ENCODE assay signal across 23 cellular contexts in the genomic region with DNA sequence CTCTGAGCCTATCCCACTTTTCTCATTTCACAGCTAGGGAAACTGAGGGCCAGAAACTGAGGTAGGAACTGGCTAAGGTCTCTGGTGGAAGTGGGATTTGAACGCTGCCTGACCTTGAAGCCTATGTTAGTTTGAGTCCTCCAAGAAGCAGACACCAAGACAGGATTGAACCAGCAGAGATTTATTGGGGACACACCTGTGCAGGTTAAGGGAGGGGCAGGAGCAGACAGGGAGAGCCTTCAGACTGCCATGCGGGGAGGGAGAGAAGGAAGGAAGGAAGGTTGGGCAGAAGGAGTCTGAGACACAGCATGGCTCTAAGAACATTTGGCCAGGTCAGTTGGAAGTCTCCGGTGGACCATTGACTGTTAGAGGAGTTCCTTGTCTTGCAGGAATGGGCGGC. TPM values are rescaled to one million over a fixed set of nuclear protein-coding genes. Genes with fewer than 3 reads are reported as not detected.
DNase-seq lines count a peak whose midpoint lies in the region; ATAC-seq, FAIRE-seq and TF ChIP-seq lines count a peak whose summit lies in the region.
"Had no signal": no experiment of that assay in that cellular context is flagged by ENCODE, and none has a peak within 500 bp of the region (broad histone marks: within the 10 kb centered on the region; RNA-seq: fewer than 3 reads in every experiment).

No MANE protein-coding gene starts in this region.

- H3K4ac ChIP-seq in IMR-90 (ENCODE audit: low read depth, low read length) (no peak overlapping the region), H1 (replicated peaks; ENCODE audit: insufficient read length, low read depth, low read length) (no peak overlapping the region)

- no peaks in the 10 kb centered on the region for H3K23me2 ChIP-seq in H1 (ENCODE audit: low read depth, low read length)

- H3K14ac ChIP-seq in IMR-90 (replicated peaks; ENCODE audit: low read depth, low read length) = no peak overlapping the region
- no peak overlapping the region for H3K14ac ChIP-seq in H1 (ENCODE audit: insufficient read length)

- H3K27ac Mint-ChIP-seq in neural progenitor cell = no peak overlapping the region
- no peak overlapping the region for H3K27ac Mint-ChIP-seq in activated CD4-positive, alpha-beta T cell treated with anti-CD3 and anti-CD28 coated beads, Interleukin-2, amount 10 ng/mL, durations not matched to agents 24 days and 14 days
- H3K27ac Mint-ChIP-seq: CD4-positive, alpha-beta memory T cell; H9 had no signal

- H4K8ac ChIP-seq in IMR-90 (ENCODE audit: low read depth in 2 of 2, low read length in 2 of 2) (no peak overlapping the region), H1 (ENCODE audit: extremely low read depth, insufficient read depth, low read length) (0 out of 2 replicates have a peak overlapping the region, but pooled peaks have one; percentile 20)

- H3K36me3 Mint-ChIP-seq in neural progenitor cell = no peaks in the 10 kb centered on the region
- H3K36me3 Mint-ChIP-seq in activated CD4-positive, alpha-beta T cell treated with anti-CD3 and anti-CD28 coated beads, Interleukin-2, amount 10 ng/mL, durations not matched to agents 24 days and 14 days (ENCODE audit: low read depth) = no peaks in the 10 kb centered on the region

- H3K27me3 Mint-ChIP-seq in neural progenitor cell (ENCODE audit: insufficient read depth, low read depth) = peaks cover 3% of the 10 kb centered on the region
- H3K27me3 Mint-ChIP-seq in activated CD4-positive, alpha-beta T cell treated with anti-CD3 and anti-CD28 coated beads, Interleukin-2, amount 10 ng/mL, durations not matched to agents 24 days and 14 days = no peaks in the 10 kb centered on the region
- H3K27me3 Mint-ChIP-seq: CD4-positive, alpha-beta memory T cell had no signal

- H3K79me2 ChIP-seq in H1 (ENCODE audit: control insufficient read depth in 1 of 2, insufficient read depth in 2 of 2, low read length in 2 of 2) (no peaks in the 10 kb centered on the region), neural progenitor cell (ENCODE audit: low read depth) (no peaks in the 10 kb centered on the region)

- H2BK120ac ChIP-seq in IMR-90 (ENCODE audit: low read depth, low read length) (no peak overlapping the region), H1 (replicated peaks; ENCODE audit: low read depth, low read length) (no peak overlapping the region)

- peak overlapping the region; percentile 6 for H3K4me3 Mint-ChIP-seq in neural progenitor cell
- no peak overlapping the region for H3K4me3 Mint-ChIP-seq in activated CD4-positive, alpha-beta T cell treated with anti-CD3 and anti-CD28 coated beads, Interleukin-2, amount 10 ng/mL, durations not matched to agents 24 days and 14 days
- H3K4me3 Mint-ChIP-seq: CD4-positive, alpha-beta memory T cell; H9 had no signal

- H2BK5ac ChIP-seq in IMR-90 (ENCODE audit: low read depth, low read length, poor library complexity, severe bottlenecking) = no peak overlapping the region
- no peak overlapping the region for H2BK5ac ChIP-seq in H1 (ENCODE audit: low read depth, low read length)

- 43% methylated on average over 2 of the region's 4 CpGs; no CpG with 5 or more reads in 1 of the 2 experiments for WGBS in IMR-90 (ENCODE audit: extremely low coverage in 2 of 2, insufficient read length in 1 of 2), 2 experiments
- WGBS in H1 (ENCODE audit: extremely low coverage in 1 of 2, insufficient coverage in 1 of 2, insufficient read length in 1 of 2, insufficient replicate concordance in 2 of 2, low coverage in 1 of 2, low lambda C conversion rate in 2 of 2, missing lambda C conversion rate in 1 of 2), 2 experiments = 83% methylated on average over 4 of the region's 4 CpGs; no CpG with 5 or more reads in 1 of the 2 experiments

- H3K9ac ChIP-seq in IMR-90 (ENCODE audit: low read depth, low read length) = no peak overlapping the region
- no peak overlapping the region for H3K9ac ChIP-seq in H1 (replicated peaks in 1 of 4; ENCODE audit: extremely low read depth in 1 of 4, low read depth in 3 of 4, low read length in 3 of 4)
- no peak overlapping the region for H3K9ac ChIP-seq in neural progenitor cell

- H3K4me2 ChIP-seq in IMR-90 (ENCODE audit: low read depth, low read length) (no peak overlapping the region), H1 (ENCODE audit: insufficient read depth in 1 of 2, low read depth in 2 of 2, low read length in 2 of 2) (no peak overlapping the region), neural progenitor cell (no peak overlapping the region)
- H3K4me2 ChIP-seq: A549 had no signal

- H2AK5ac ChIP-seq in IMR-90 (ENCODE audit: low read depth, low read length) = no peak overlapping the region
- no peak overlapping the region for H2AK5ac ChIP-seq in H1 (ENCODE audit: low read depth, low read length)

- H2BK20ac ChIP-seq in IMR-90 (ENCODE audit: low read depth, low read length) (no peak overlapping the region), H1 (ENCODE audit: low read length) (no peak overlapping the region)

- no peaks in the 10 kb centered on the region for H3F3A ChIP-seq in neural progenitor cell (ENCODE audit: low read depth)

- no peak for ATAC-seq in IMR-90 (ENCODE audit: low read depth)
- ATAC-seq: A549, HCT116 had no signal

- no peak overlapping the region for H3K27ac ChIP-seq in IMR-90 (ENCODE audit: insufficient read depth, low read length)
- no peak overlapping the region for H3K27ac ChIP-seq in H1 (ENCODE audit: low read depth, low read length)
- H3K27ac ChIP-seq in neural progenitor cell = no peak overlapping the region
- H3K27ac ChIP-seq: A549 had no signal

- H3K36me3 ChIP-seq in IMR-90 (ENCODE audit: control insufficient read depth, insufficient read depth, low read length) (no peaks in the 10 kb centered on the region), H1 (ENCODE audit: control insufficient read depth in 2 of 4, insufficient read depth in 4 of 4, low read length in 3 of 4) (peaks cover 0 to 2% (median 0%) of the 10 kb centered on the region in 4 experiments; a peak in 1 of 8 replicates), neural progenitor cell (no peaks in the 10 kb centered on the region)

- TF ChIP-seq EP300 in H1 (IDR thresholded peaks at IDR 0.05; ENCODE audit: borderline replicate concordance in 1 of 2, low read depth in 2 of 2, low read length in 2 of 2) = no peak

- H3K9me1 ChIP-seq in IMR-90 (ENCODE audit: insufficient read depth, low read length) = no peaks in the 10 kb centered on the region

- no peak for DNase-seq in IMR-90
- no peak for DNase-seq in H1 (ENCODE audit: low read depth in 1 of 2, low spot score in 2 of 2)
- DNase-seq in neural progenitor cell (ENCODE audit: low spot score) = no peak
- DNase-seq in activated CD4-positive, alpha-beta T cell treated with anti-CD3 and anti-CD28 coated beads, Interleukin-2, amount 10 ng/mL, durations not matched to agents 24 days and 14 days = no peak
- DNase-seq in NCI-H2227 treated with DMSO at 0.1 percent for 48 hours (lab: John Stamatoyannopoulos, UW) = no peak
- DNase-seq in NK-92 (lab: John Stamatoyannopoulos, UW; ENCODE audit: unreplicated experiment) = no peak
- DNase-seq: 8988T; ACHN; AML-193; C1 segment of cervical spinal cord; Calu3; CD4-positive, alpha-beta memory T cell; COR-L47; DMS53; DMS79 treated with DMSO at 0.1 percent for 48 hours; GOT3; H9 had no signal

- no TSS peak for BruUV-seq in IMR-90 (replicated peaks; lab: Mats Ljungman, UMichigan)

- in situ Hi-C loops in IMR-90 (cut with MboI; ENCODE audit: low sequenced_read_pairs) = no loop called here

- no peaks in the 10 kb centered on the region for H3K4me1 Mint-ChIP-seq in neural progenitor cell
- no peaks in the 10 kb centered on the region for H3K4me1 Mint-ChIP-seq in activated CD4-positive, alpha-beta T cell treated with anti-CD3 and anti-CD28 coated beads, Interleukin-2, amount 10 ng/mL, durations not matched to agents 24 days and 14 days
- H3K4me1 Mint-ChIP-seq: CD4-positive, alpha-beta memory T cell; H9 had no signal

- H2AFZ ChIP-seq in IMR-90 (replicated peaks; ENCODE audit: low read length, poor library complexity) = no peak overlapping the region
- H2AFZ ChIP-seq in H1 (ENCODE audit: low read length) = no peak overlapping the region
- no peak overlapping the region for H2AFZ ChIP-seq in neural progenitor cell (replicated peaks)

- POLR2A ChIA-PET in IMR-90 (lab: Charles Lee; ENCODE audit: unreplicated experiment) (no interaction called here), H1 (lab: Charles Lee; ENCODE audit: partially characterized antibody) (no interaction called here)

- no peaks in the 10 kb centered on the region for H3K9me3 Mint-ChIP-seq in neural progenitor cell
- H3K9me3 Mint-ChIP-seq in activated CD4-positive, alpha-beta T cell treated with anti-CD3 and anti-CD28 coated beads, Interleukin-2, amount 10 ng/mL, durations not matched to agents 24 days and 14 days = no peaks in the 10 kb centered on the region
- H3K9me3 Mint-ChIP-seq: CD4-positive, alpha-beta memory T cell had no signal

- dilution Hi-C loops in IMR-90 (cut with HindIII; ENCODE audit: low sequenced_read_pairs, unreplicated experiment) = no loop called here

- peak overlapping the region; percentile 45 for H2AK9ac ChIP-seq in IMR-90 (replicated peaks; ENCODE audit: low read depth, low read length, poor library complexity)

- H3K23ac ChIP-seq in IMR-90 (ENCODE audit: low read depth, low read length) = no peak overlapping the region
- H3K23ac ChIP-seq in H1 (ENCODE audit: insufficient read length) = no peak overlapping the region

- no peak overlapping the region for H4K91ac ChIP-seq in IMR-90 (ENCODE audit: insufficient read depth, low read depth, low read length)
- H4K91ac ChIP-seq in H1 (replicated peaks; ENCODE audit: insufficient read length, low read length) = no peak overlapping the region

- H2BK15ac ChIP-seq in IMR-90 (ENCODE audit: low read depth, low read length) (no peak overlapping the region), H1 (ENCODE audit: low read length) (no peak overlapping the region)

- H3K18ac ChIP-seq in IMR-90 (ENCODE audit: low read depth, low read length) (no peak overlapping the region), H1 (ENCODE audit: extremely low read depth, low read length) (no peak overlapping the region)

- FAIRE-seq in H1 (lab: Jason Lieb, UNC) = no peak
- FAIRE-seq: A549, G401.6, GM12892 had no signal

- H3K27me3 ChIP-seq in IMR-90 (ENCODE audit: control insufficient read depth, insufficient read depth, low read length) = no peaks in the 10 kb centered on the region
- H3K27me3 ChIP-seq in H1 (replicated peaks in 1 of 4; ENCODE audit: control insufficient read depth in 3 of 4, extremely low read depth in 1 of 4, insufficient read depth in 3 of 4, low read length in 3 of 4) = no peaks in the 10 kb centered on the region; a peak in 1 of 7 replicates
- no peaks in the 10 kb centered on the region for H3K27me3 ChIP-seq in neural progenitor cell

- H4K5ac ChIP-seq in IMR-90 (ENCODE audit: low read depth, low read length) (no peak overlapping the region), H1 (ENCODE audit: insufficient read length, low read depth, low read length) (no peak overlapping the region)

- H3K4me1 ChIP-seq in IMR-90 (ENCODE audit: control insufficient read depth, insufficient read depth, low read length) (no peaks in the 10 kb centered on the region), H1 (replicated peaks in 1 of 4; ENCODE audit: control insufficient read depth in 3 of 4, insufficient read depth in 4 of 4, low read length in 3 of 4) (no peaks in the 10 kb centered on the region), neural progenitor cell (no peaks in the 10 kb centered on the region)
- H3K4me1 ChIP-seq: A549 had no signal

- no peak overlapping the region for H2BK12ac ChIP-seq in H1 (ENCODE audit: low read depth, low read length)

- no peaks in the 10 kb centered on the region for H3K9me3 ChIP-seq in IMR-90 (ENCODE audit: control insufficient read depth, insufficient read depth, low read length)
- no peaks in the 10 kb centered on the region for H3K9me3 ChIP-seq in H1 (ENCODE audit: insufficient read depth in 2 of 2, low read depth in 1 of 2, low read length in 1 of 2)
- H3K9me3 ChIP-seq in neural progenitor cell (ENCODE audit: low read depth) = no peaks in the 10 kb centered on the region
- H3K9me3 ChIP-seq: A549 had no signal

- no peak for TF ChIP-seq CTCF in IMR-90 (conservative IDR thresholded peaks at IDR 0.05; ENCODE audit: low read depth, low read length)
- no peak for TF ChIP-seq CTCF in H1 (IDR thresholded peaks at IDR 0.05; ENCODE audit: control extremely low read depth in 1 of 3, insufficient read depth in 1 of 3, low read depth in 1 of 3, low read length in 3 of 3)
- no peak for TF ChIP-seq CTCF in neural progenitor cell (IDR thresholded peaks at IDR 0.05)

- intact Hi-C loops in IMR-90 (cut with micrococcal nuclease) = no loop called here
- intact Hi-C loops in activated CD4-positive, alpha-beta T cell treated with anti-CD3 and anti-CD28 coated beads, Interleukin-2, amount 10 ng/mL, durations not matched to agents 24 days and 14 days (cut with micrococcal nuclease) = no loop called here

- no peak overlapping the region for H3K4me3 ChIP-seq in IMR-90 (ENCODE audit: insufficient read depth, low read depth, low read length)
- H3K4me3 ChIP-seq in H1 (ENCODE audit: extremely low read depth in 1 of 4, insufficient read depth in 2 of 4, low read depth in 3 of 4, low read length in 4 of 4) = no peak overlapping the region
- no peak overlapping the region for H3K4me3 ChIP-seq in neural progenitor cell
- H3K4me3 ChIP-seq: A549 had no signal

- no peak for TF ChIP-seq RAD21 in IMR-90 (IDR thresholded peaks at IDR 0.05; ENCODE audit: low read length)
- TF ChIP-seq RAD21 in H1 (IDR thresholded peaks at IDR 0.05 in 1 of 2, conservative IDR thresholded peaks at IDR 0.05 in 1 of 2; ENCODE audit: low read depth in 2 of 2, low read length in 2 of 2) = no peak

- H3K56ac ChIP-seq in IMR-90 (ENCODE audit: extremely low read depth, insufficient read depth, low read length) (no peak overlapping the region), H1 (replicated peaks; ENCODE audit: insufficient read length, low read depth, low read length) (no peak overlapping the region)

- CTCF ChIA-PET in IMR-90 (lab: Yijun Ruan, JAX) = no interaction called here
- CTCF ChIA-PET in H1 (lab: Charles Lee; ENCODE audit: partially characterized antibody) = interaction anchor here (1.1 to 2.3 kb wide), 4 partner anchors 10 to 191 kb away, joined by 3 to 14 read pairs (median 5); no protein-coding TSS in a partner anchor

- H4K20me1 ChIP-seq in IMR-90 (ENCODE audit: insufficient read depth, low read length) = no peaks in the 10 kb centered on the region
- H4K20me1 ChIP-seq in H1 (replicated peaks in 1 of 2; ENCODE audit: control insufficient read depth in 1 of 2, insufficient read depth in 2 of 2, low read length in 2 of 2) = peaks cover 0 to 1% of the 10 kb centered on the region in 2 experiments
- H4K20me1 ChIP-seq in neural progenitor cell (ENCODE audit: low read depth) = no peaks in the 10 kb centered on the region

- H3K79me1 ChIP-seq in IMR-90 (ENCODE audit: low read depth in 1 of 2, low read length in 2 of 2) = no peaks in the 10 kb centered on the region
- no peaks in the 10 kb centered on the region for H3K79me1 ChIP-seq in H1 (ENCODE audit: low read depth, low read length)

- no peak for TF ChIP-seq POLR2A in IMR-90 (IDR thresholded peaks at IDR 0.05; ENCODE audit: low read depth, low read length)
- no peak for TF ChIP-seq POLR2A in H1 (IDR thresholded peaks at IDR 0.05; ENCODE audit: control extremely low read depth in 1 of 2, low read depth in 2 of 2, low read length in 2 of 2)

RNA-seq across cellular contexts. Expression of gene SGSM1, which starts 59.5 kb away (rescaled TPM):
- total RNA-seq in IMR-90 (2012; rRNA removed) (not detected in 2 replicates), neural progenitor cell (ENCODE audit: low replicate concordance) (1.1 and 1.8 TPM in 2 replicates)
- polyA plus RNA-seq in IMR-90 (2012; rRNA removed) (not detected in 2 replicates), H1 (2011; rRNA removed) (2.8 and 4.6 TPM in 2 replicates)
- not detected in 2 replicates for polyA plus RNA-seq in IMR-90 (2012; cell fraction: cytosol; rRNA removed)
- not detected in 2 replicates for polyA plus RNA-seq in IMR-90 (2012; cell fraction: nucleus; rRNA removed; ENCODE audit: low replicate concordance)
- 5.2 and 5.4 TPM in 2 replicates for total RNA-seq in H1 (2021; fragmentation: NEBNext Ultra II Directional; extraction: Animal tissue kit (Norgen Biotek cat#: 25700))
- 3.4 TPM for polyA plus RNA-seq in H1 (2011; cell fraction: cytosol; rRNA removed)
- 9.2 TPM for polyA plus RNA-seq in H1 (2011; cell fraction: nucleus; rRNA removed)
- polyA plus RNA-seq in H1 (2012, experiment 1 of 2) = 3.1 to 3.7 TPM (median 3.3 TPM) in 4 replicates
- 5.7 TPM for polyA plus RNA-seq in H1 (2012, experiment 2 of 2)
- 2.5 TPM for polyA plus RNA-seq in H1 (2013, experiment 1 of 2)
- polyA plus RNA-seq in H1 (2013, experiment 2 of 2) = 2.6 TPM
- 9.8 and 10.5 TPM in 2 replicates for polyA minus RNA-seq in H1 (2011; rRNA and poly(A)+ RNA removed)
- polyA minus RNA-seq in H1 (2011; cell fraction: cytosol; rRNA and poly(A)+ RNA removed) = 4.8 TPM
- 9.7 TPM for polyA minus RNA-seq in H1 (2011; cell fraction: nucleus; rRNA and poly(A)+ RNA removed)
- total RNA-seq in activated CD4-positive, alpha-beta T cell treated with anti-CD3 and anti-CD28 coated beads, Interleukin-2, amount 10 ng/mL, durations not matched to agents 24 days and 14 days = 0.14 and 0.19 TPM in 2 replicates
- total RNA-seq: Daoy had no signal
- polyA plus RNA-seq: BJ had no signal
